ENCODE assay signal across 1 cellular context in genomic region chr17:75130632-75131277, GRCh38.
TF ChIP-seq lines count a peak whose summit lies in the region.

No MANE protein-coding gene starts in this region.

TF ChIP-seq in HepG2, 621 proteins besides CTCF, POLR2A, EP300 and RAD21 (continues in another document):
- TF ChIP-seq ZNF800 (CRISPR knock-in tag; IDR thresholded peaks at IDR 0.05) = peak; percentile 18; the same call in 1 of the 2 replicates
- no peak for TF ChIP-seq ZNF333 (CRISPR knock-in tag; IDR thresholded peaks at IDR 0.05; ENCODE audit: borderline replicate concordance)
- TF ChIP-seq ZC3H13 (CRISPR knock-in tag; IDR thresholded peaks at IDR 0.05) = no peak; the same call in 1 of the 2 replicates
- no peak for TF ChIP-seq GMEB1 (CRISPR knock-in tag; IDR thresholded peaks at IDR 0.05; ENCODE audit: borderline replicate concordance)
- no peak for TF ChIP-seq AKNA (CRISPR knock-in tag; IDR thresholded peaks at IDR 0.05; ENCODE audit: borderline replicate concordance)
- TF ChIP-seq ZNF775 (CRISPR knock-in tag; IDR thresholded peaks at IDR 0.05; ENCODE audit: borderline replicate concordance) = no peak
- TF ChIP-seq RNF219 (CRISPR knock-in tag; IDR thresholded peaks at IDR 0.05) = no peak
- no peak for TF ChIP-seq TRIM24 (CRISPR knock-in tag; IDR thresholded peaks at IDR 0.05)
- 0 out of 2 replicates have a peak, but pooled peaks have one; percentile 47 for TF ChIP-seq FOXM1 (CRISPR knock-in tag; IDR thresholded peaks at IDR 0.05)
- no peak for TF ChIP-seq ZNF563 (CRISPR knock-in tag; IDR thresholded peaks at IDR 0.05)
- peak; percentile 3; the same call in 1 of the 2 replicates for TF ChIP-seq ZBTB33 (CRISPR knock-in tag; IDR thresholded peaks at IDR 0.05)
- no peak for TF ChIP-seq ZNF567 (CRISPR knock-in tag; IDR thresholded peaks at IDR 0.05; ENCODE audit: borderline replicate concordance)
- no peak for TF ChIP-seq DDIT3 (CRISPR knock-in tag; IDR thresholded peaks at IDR 0.05)
- no peak for TF ChIP-seq NR2F1 (CRISPR knock-in tag; IDR thresholded peaks at IDR 0.05)
- no peak for TF ChIP-seq ZNF644 (CRISPR knock-in tag; IDR thresholded peaks at IDR 0.05; ENCODE audit: low read depth)
- no peak for TF ChIP-seq AKAP8 (CRISPR knock-in tag; IDR thresholded peaks at IDR 0.05)
- no peak for TF ChIP-seq CHD2 (IDR thresholded peaks at IDR 0.05; ENCODE audit: low read depth, low read length)
- TF ChIP-seq ZNF407 (CRISPR knock-in tag; IDR thresholded peaks at IDR 0.05; ENCODE audit: not compliant biosample characterization) = no peak
- TF ChIP-seq HNF4A (CRISPR knock-in tag; IDR thresholded peaks at IDR 0.05) = no peak
- no peak for TF ChIP-seq NR2F6 (IDR thresholded peaks at IDR 0.05)
- TF ChIP-seq NR2F6 (CRISPR knock-in tag; IDR thresholded peaks at IDR 0.05) = no peak
- TF ChIP-seq DZIP1 (CRISPR knock-in tag; IDR thresholded peaks at IDR 0.05) = no peak
- no peak for TF ChIP-seq AGO2 (optimal IDR thresholded peaks at IDR 0.05; ENCODE audit: low read depth, low read length)
- no peak for TF ChIP-seq THRA (CRISPR knock-in tag; IDR thresholded peaks at IDR 0.05; ENCODE audit: borderline replicate concordance)
- peak; percentile 20; the same call in 1 of the 2 replicates for TF ChIP-seq IRF2 (CRISPR knock-in tag; IDR thresholded peaks at IDR 0.05)
